Comparison of ENCODE assay signal across 24 cellular contexts in genomic region chr5:91255396-91256141, GRCh38.
"Had no signal": no experiment of that assay in that cellular context is flagged by ENCODE, and none has a peak within 500 bp of the region (broad histone marks: within the 10 kb centered on the region; RNA-seq: fewer than 3 reads in every experiment).

No MANE protein-coding gene starts in this region.

- H3K4me3 ChIP-seq: colonic mucosa, lung, neural progenitor cell, ovary, spleen, stomach, thoracic aorta had no signal

- H3K9me3 ChIP-seq: colonic mucosa, ovary had no signal

- H3K27ac ChIP-seq: colonic mucosa, foreskin keratinocyte, neural progenitor cell, ovary, spleen, stomach, thoracic aorta had no signal

- H3K4me1 ChIP-seq: colonic mucosa, foreskin keratinocyte, neural progenitor cell, spleen, stomach had no signal

- H3K27me3 ChIP-seq: colonic mucosa, foreskin keratinocyte, neural progenitor cell, ovary, spleen, stomach had no signal

- H3K36me3 ChIP-seq: colonic mucosa, neural progenitor cell, ovary, spleen, stomach, thoracic aorta had no signal

- DNase-seq: colonic mucosa; dermis blood vessel endothelial cell; erythroblast; foreskin keratinocyte; immature natural killer cell; left colon; left ventricle myocardium superior; mesenchymal stem cell; midbrain; nucleus accumbens; ovary; right cardiac atrium; spleen; stimulated activated CD4-positive, alpha-beta T cell treated with anti-CD3 and anti-CD28 coated beads, Interleukin-15, amount 100 ng/mL, for 24 hours; stimulated activated CD4-positive, alpha-beta T cell treated with anti-CD3 and anti-CD28 coated beads, Interleukin-1b, Interleukin-23, amount 100 ng/mL, for 48 hours; stimulated activated CD4-positive, alpha-beta T cell treated with anti-CD3 and anti-CD28 coated beads, Interleukin-4, amount 100 ng/mL, for 24 hours; stimulated activated naive CD4-positive, alpha-beta T cell; stomach; substantia nigra; trophoblast cell had no signal

- ATAC-seq: foreskin keratinocyte; left colon; left ventricle myocardium superior; natural killer cell treated with Interleukin-12 subunit alpha and Interleukin-12 subunit beta and Interleukin-15 and Interleukin-18, amount 100 ng/mL, for 72 hours; right cardiac atrium had no signal
